In the genomic region with DNA sequence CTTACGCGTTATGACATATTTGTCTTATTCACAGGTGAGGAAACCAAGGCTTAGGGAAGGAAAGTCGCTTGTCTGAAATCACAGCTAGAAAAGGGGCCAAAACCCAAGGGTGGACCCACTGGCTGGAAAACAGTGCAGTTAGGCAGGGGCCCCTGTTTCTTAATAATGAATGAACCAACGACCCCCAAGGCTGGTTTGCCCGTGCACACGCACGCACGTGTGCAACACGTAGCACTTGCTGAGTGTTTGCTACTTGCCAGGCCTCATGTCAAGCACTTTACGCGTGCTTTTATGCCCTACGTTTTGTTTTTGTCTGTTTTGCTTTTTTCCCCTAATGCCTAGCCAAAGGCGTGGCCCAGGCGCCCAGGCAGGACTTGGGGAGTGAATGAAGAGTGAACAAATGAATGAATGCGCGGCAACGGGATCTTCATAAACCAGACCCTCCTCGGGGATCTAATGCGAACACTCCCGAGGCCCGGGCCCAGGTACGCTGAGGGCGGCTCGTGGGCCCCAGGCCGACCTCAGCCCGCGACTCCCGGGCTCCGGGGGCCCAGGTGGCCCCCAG, we compare ENCODE assay signal across 8 cellular contexts. TPM values are rescaled to one million over a fixed set of nuclear protein-coding genes. Genes with fewer than 3 reads are reported as not detected.
A peak's percentile ranks its signal among the peaks of the same experiment; 100 is the strongest.
DNase-seq lines count a peak whose midpoint lies in the region; ATAC-seq and TF ChIP-seq lines count a peak whose summit lies in the region.

No MANE protein-coding gene starts in this region.

- peak overlapping the region; percentile 7 for H2AFZ ChIP-seq in HCT116 (ENCODE audit: low read depth, low read length, poor library complexity, severe bottlenecking)

- intact Hi-C loops in HCT116 (cut with micrococcal nuclease) (no loop called here), activated B cell treated with CpG ODN at 0.5 μM for 24 hours (cut with micrococcal nuclease) (no loop called here), left ventricle myocardium superior (cut with micrococcal nuclease) (no loop called here)

- no peaks in the 10 kb centered on the region for H3K9me2 ChIP-seq in HCT116 (ENCODE audit: insufficient read depth)

- H3K4me3 ChIP-seq in HCT116 (replicated peaks in 1 of 2; ENCODE audit: low read depth in 1 of 2, low read length in 2 of 2) = peak overlapping the region; percentile 90 to 95
- peak overlapping the region; percentile 83 for H3K4me3 ChIP-seq in skeletal muscle satellite cell (ENCODE audit: low read length)

- peak overlapping the region; percentile 90 for H3K4me2 ChIP-seq in HCT116 (ENCODE audit: low read length)
- H3K4me2 ChIP-seq in skeletal muscle satellite cell (ENCODE audit: low read length) = peak overlapping the region; percentile 84

- H3K36me3 ChIP-seq in HCT116 (ENCODE audit: control insufficient read depth in 1 of 2, insufficient read depth in 2 of 2, low read length in 2 of 2) (0 out of 4 replicates have a peak, but pooled peaks cover 0 to 6% of the 10 kb centered on the region in 2 experiments), skeletal muscle satellite cell (ENCODE audit: insufficient read depth, low read length) (no peaks in the 10 kb centered on the region)

- ATAC-seq in HCT116 = peak; percentile 49
- no peak for ATAC-seq in activated B cell treated with CpG ODN at 0.5 μM for 24 hours (ENCODE audit: low read depth)
- peak; percentile 36 for ATAC-seq in left ventricle myocardium superior
- ATAC-seq in HG02840 (IDR thresholded peaks at IDR 0.05; ENCODE audit: low FRiP score, unreplicated experiment) = no peak
- no peak for ATAC-seq in GM19463 (IDR thresholded peaks at IDR 0.05; ENCODE audit: unreplicated experiment)
- no peak for ATAC-seq in HG02642 (IDR thresholded peaks at IDR 0.05; ENCODE audit: poor library complexity, unreplicated experiment)

- no peaks in the 10 kb centered on the region for H3K9me3 Mint-ChIP-seq in activated B cell treated with CpG ODN at 0.5 μM for 24 hours

- TF ChIP-seq CTCF in C4-2B (conservative IDR thresholded peaks at IDR 0.05) (no peak), HCT116 (IDR thresholded peaks at IDR 0.05 in 2 of 3, conservative IDR thresholded peaks at IDR 0.05 in 1 of 3; ENCODE audit: borderline replicate concordance in 1 of 3, insufficient read depth in 1 of 3, low read depth in 2 of 3, low read length in 2 of 3) (no peak), activated B cell treated with CpG ODN at 0.5 μM for 24 hours (IDR thresholded peaks at IDR 0.05) (no peak)

- no peak for TF ChIP-seq POLR2A in HCT116 (IDR thresholded peaks at IDR 0.05; ENCODE audit: borderline replicate concordance, extremely low read depth, insufficient read depth, insufficient read length)

- peaks cover 44% of the 10 kb centered on the region for H3K79me2 ChIP-seq in HCT116 (ENCODE audit: insufficient read depth, low read length)

- RAD21 ChIA-PET in HCT116 (lab: Charles Lee; ENCODE audit: low non-redundant PET in 1 of 2, low total read pairs in 2 of 2, uncharacterized antibody in 2 of 2, unreplicated experiment in 2 of 2) = no interaction called here

- peak overlapping the region; percentile 92 for H3K9ac ChIP-seq in HCT116 (ENCODE audit: low read length)
- H3K9ac ChIP-seq in skeletal muscle satellite cell (ENCODE audit: low read depth, low read length) = peak overlapping the region; percentile 94

- no peaks in the 10 kb centered on the region for H3K27me3 Mint-ChIP-seq in activated B cell treated with CpG ODN at 0.5 μM for 24 hours

- H3K9me3 ChIP-seq in HCT116 (ENCODE audit: control insufficient read depth in 1 of 2, insufficient read depth in 1 of 2, low read depth in 1 of 2, low read length in 2 of 2) (no peaks in the 10 kb centered on the region), skeletal muscle satellite cell (replicated peaks; ENCODE audit: low read length) (no peaks in the 10 kb centered on the region)

- peaks cover 42% of the 10 kb centered on the region for H3K4me1 Mint-ChIP-seq in activated B cell treated with CpG ODN at 0.5 μM for 24 hours

- H3K4me3 Mint-ChIP-seq in activated B cell treated with CpG ODN at 0.5 μM for 24 hours = peak overlapping the region; percentile 83

- no peak for TF ChIP-seq RAD21 in HCT116 (IDR thresholded peaks at IDR 0.05; ENCODE audit: low read depth)

- H3K36me3 Mint-ChIP-seq in activated B cell treated with CpG ODN at 0.5 μM for 24 hours (ENCODE audit: low read depth) = peaks cover 6% of the 10 kb centered on the region

- TSS peak; percentile 76 for BruUV-seq in HCT116 (replicated peaks; lab: Mats Ljungman, UMichigan)

- H3K27ac Mint-ChIP-seq in activated B cell treated with CpG ODN at 0.5 μM for 24 hours = peak overlapping the region; percentile 83

- no peak for DNase-seq in HCT116 (ENCODE audit: low read depth, low spot score)
- no peak for DNase-seq in activated B cell treated with CpG ODN at 0.5 μM for 24 hours
- no peak for DNase-seq in left ventricle myocardium superior

- POLR2A ChIA-PET in HCT116 (lab: Charles Lee) (no interaction called here), activated B cell treated with CpG ODN at 0.5 μM for 24 hours (lab: Charles Lee) (interaction anchor here (0.5 kb wide), 1 partner anchor 49 kb away, joined by 3 read pairs; no protein-coding TSS in a partner anchor)

- no peaks in the 10 kb centered on the region for H3K27me3 ChIP-seq in HCT116 (ENCODE audit: insufficient read depth, low read length)
- no peaks in the 10 kb centered on the region for H3K27me3 ChIP-seq in skeletal muscle satellite cell (ENCODE audit: control insufficient read depth, insufficient read depth, low read length)

- CTCF ChIA-PET in HCT116 (lab: Charles Lee) = interaction anchor here (1.2 kb wide), 1 partner anchor 26 kb away, joined by 3 read pairs; no protein-coding TSS in a partner anchor
- CTCF ChIA-PET in activated B cell treated with CpG ODN at 0.5 μM for 24 hours (lab: Charles Lee) = no interaction called here

- peaks cover 32% of the 10 kb centered on the region for H4K20me1 ChIP-seq in HCT116 (ENCODE audit: insufficient read depth)

- peak overlapping the region; percentile 85 for H3K27ac ChIP-seq in C4-2B
- peak overlapping the region; percentile 90 for H3K27ac ChIP-seq in HCT116 (ENCODE audit: low read depth, low read length)

- H3K4me1 ChIP-seq in HCT116 (ENCODE audit: control insufficient read depth in 1 of 2, insufficient read depth in 2 of 2, low read length in 2 of 2) (peaks cover 5 to 25% of the 10 kb centered on the region in 2 experiments; a peak in 3 of 4 replicates), skeletal muscle satellite cell (ENCODE audit: control insufficient read depth, insufficient read depth, low read length) (peaks cover 14% of the 10 kb centered on the region)

TF ChIP-seq in HCT116, 20 proteins besides CTCF, POLR2A, EP300 and RAD21:
- TF ChIP-seq SRF (IDR thresholded peaks at IDR 0.05; ENCODE audit: low read depth) = no peak
- no peak for TF ChIP-seq POLR2AphosphoS5 (IDR thresholded peaks at IDR 0.05; ENCODE audit: low read depth, low read length)
- TF ChIP-seq, protein P1, sequence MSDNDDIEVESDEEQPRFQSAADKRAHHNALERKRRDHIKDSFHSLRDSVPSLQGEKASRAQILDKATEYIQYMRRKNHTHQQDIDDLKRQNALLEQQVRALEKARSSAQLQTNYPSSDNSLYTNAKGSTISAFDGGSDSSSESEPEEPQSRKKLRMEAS (IDR thresholded peaks at IDR 0.05) = peak; percentile 33; the same call in 1 of the 2 replicates

RNA-seq across cellular contexts. Expression of a gene that starts 0.6 kb away (rescaled TPM):
- total RNA-seq in HCT116 (2021; ENCODE audit: unreplicated experiment) = 175 TPM
- polyA plus RNA-seq in HCT116 (2012) = 141 and 170 TPM in 2 replicates
- 138 and 147 TPM in 2 replicates for total RNA-seq in activated B cell treated with CpG ODN at 0.5 μM for 24 hours
- total RNA-seq in left ventricle myocardium superior = 74.5 TPM
- 60.8 and 68.1 TPM in 2 replicates for total RNA-seq in skeletal muscle satellite cell (2012; rRNA removed)

RNA-seq across cellular contexts. Expression of a gene that starts 50.9 kb away (rescaled TPM):
- total RNA-seq in HCT116 (2021; ENCODE audit: unreplicated experiment) (79.0 TPM), activated B cell treated with CpG ODN at 0.5 μM for 24 hours (62.6 and 72.7 TPM in 2 replicates), left ventricle myocardium superior (62.5 TPM)
- polyA plus RNA-seq in HCT116 (2012) = 43.7 and 54.3 TPM in 2 replicates
- total RNA-seq in skeletal muscle satellite cell (2012; rRNA removed) = 46.6 and 50.5 TPM in 2 replicates

Comparison
In these comparisons a context has a peak if more than half of its experiments do, and no peak if none do; other contexts are left out.
1. ATAC-seq: peak in HCT116 (single experiment) and left ventricle myocardium superior (single experiment); none in activated B cell treated with CpG ODN at 0.5 μM for 24 hours (single experiment), HG02840 (single experiment), GM19463 (single experiment) and HG02642 (single experiment).